In the genomic region with DNA sequence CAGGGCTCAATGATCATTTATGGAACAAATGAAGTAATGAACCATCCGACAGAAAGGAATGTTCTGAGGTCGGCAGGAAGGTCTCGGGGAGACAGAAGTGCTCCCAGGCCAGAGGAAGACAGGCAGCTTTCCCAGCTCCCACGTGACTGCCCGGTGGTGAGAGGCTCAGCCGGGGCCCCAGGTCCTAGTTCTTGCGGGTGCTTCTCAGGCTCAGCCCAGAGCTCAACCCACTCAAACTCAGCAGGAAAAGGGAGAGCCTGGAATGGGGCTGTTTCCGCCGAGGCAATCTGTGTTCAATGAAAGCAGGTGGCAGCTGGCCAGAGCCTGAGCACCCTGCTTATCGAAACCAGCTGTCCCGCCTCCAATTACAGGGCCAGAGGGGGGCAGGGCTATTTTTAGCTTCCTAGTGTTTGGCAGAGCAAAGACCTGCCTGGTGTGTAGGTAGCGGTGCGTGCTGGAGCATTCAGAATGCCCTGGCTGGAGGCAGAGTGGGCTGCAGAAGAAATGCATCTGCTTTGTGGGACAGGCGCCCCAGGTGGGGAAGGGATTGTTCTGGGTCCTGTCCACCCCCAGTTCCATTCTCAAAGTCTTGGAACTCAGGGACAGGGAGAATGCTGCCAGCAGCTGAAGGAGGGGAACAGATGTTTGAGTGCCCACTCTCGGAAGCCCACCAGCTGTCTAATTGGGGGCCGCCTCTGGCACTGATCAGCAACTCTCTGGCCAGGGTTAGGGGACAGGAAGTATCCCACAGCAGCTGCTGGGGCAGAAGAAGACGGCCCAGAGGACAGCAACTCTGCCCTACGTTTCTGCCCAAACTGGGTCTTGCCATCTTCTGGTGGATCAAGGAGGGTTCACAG, we compare ENCODE assay signal across 1 cellular context.
TF ChIP-seq lines count a peak whose summit lies in the region.

No MANE protein-coding gene starts in this region.

TF ChIP-seq in K562, 482 proteins besides CTCF, POLR2A, EP300 and RAD21 (continued from another document and continues in another):
- TF ChIP-seq TOE1 (IDR thresholded peaks at IDR 0.05; ENCODE audit: borderline replicate concordance) (no peak), TOE1 (CRISPR knock-in tag; IDR thresholded peaks at IDR 0.05; ENCODE audit: borderline replicate concordance, low read depth) (no peak), NCOA2 (IDR thresholded peaks at IDR 0.05; ENCODE audit: partially characterized antibody in 2 of 2) (no peak), SUPT5H (IDR thresholded peaks at IDR 0.05) (no peak), RBBP5 (IDR thresholded peaks at IDR 0.05; ENCODE audit: borderline replicate concordance, insufficient read depth, low read length, poor library complexity, severe bottlenecking) (no peak), RBM15 (IDR thresholded peaks at IDR 0.05; ENCODE audit: insufficient read depth, low read length) (no peak), SMARCE1 (IDR thresholded peaks at IDR 0.05) (no peak), RAD51 (IDR thresholded peaks at IDR 0.05; ENCODE audit: borderline replicate concordance, low read depth) (peak; percentile 54), KLF1 (tag; IDR thresholded peaks at IDR 0.05) (no peak), ZNF347 (CRISPR knock-in tag; IDR thresholded peaks at IDR 0.05; ENCODE audit: low read depth) (no peak), SMARCB1 (IDR thresholded peaks at IDR 0.05; ENCODE audit: insufficient read length, low read depth) (no peak), NFIC (IDR thresholded peaks at IDR 0.05) (peak; percentile 86), SMC3 (conservative IDR thresholded peaks at IDR 0.05; ENCODE audit: insufficient read depth, low read depth, low read length) (no peak), KDM1A (IDR thresholded peaks at IDR 0.05) (peak; percentile 67 to 71), ZNF699 (CRISPR knock-in tag; IDR thresholded peaks at IDR 0.05; ENCODE audit: insufficient replicate concordance) (no peak), BRF1 (IDR thresholded peaks at IDR 0.05; ENCODE audit: borderline replicate concordance, extremely low read depth, insufficient read length) (no peak), FOXJ3 (CRISPR knock-in tag; IDR thresholded peaks at IDR 0.05) (no peak), HDAC8 (tag; IDR thresholded peaks at IDR 0.05) (no peak), ZKSCAN8 (CRISPR knock-in tag; IDR thresholded peaks at IDR 0.05) (no peak), CREBBP (IDR thresholded peaks at IDR 0.05; ENCODE audit: low read depth, low read length) (no peak), CBX1 (IDR thresholded peaks at IDR 0.05; ENCODE audit: low read depth) (no peak), GABPB1 (CRISPR knock-in tag; IDR thresholded peaks at IDR 0.05) (no peak), SMARCA4 (IDR thresholded peaks at IDR 0.05) (no peak), IFI16 (CRISPR knock-in tag; IDR thresholded peaks at IDR 0.05) (no peak), ZNF780A (CRISPR knock-in tag; IDR thresholded peaks at IDR 0.05) (no peak), ZC3H8 (IDR thresholded peaks at IDR 0.05) (no peak), POLR2AphosphoS5 (IDR thresholded peaks at IDR 0.05; ENCODE audit: control insufficient read depth, insufficient read depth, low read depth, low read length) (peak; percentile 58; the same call in 1 of the 2 replicates), ELF1 (tag; IDR thresholded peaks at IDR 0.05) (no peak), SIN3A (IDR thresholded peaks at IDR 0.05; ENCODE audit: borderline replicate concordance in 2 of 2, control insufficient read depth in 1 of 2, low read depth in 2 of 2, low read length in 2 of 2) (no peak), KDM5B (IDR thresholded peaks at IDR 0.05; ENCODE audit: insufficient replicate concordance, low read depth, low read length) (no peak), U2AF1 (optimal IDR thresholded peaks at IDR 0.05; ENCODE audit: low read depth, low read length) (no peak), BRD9 (IDR thresholded peaks at IDR 0.05; ENCODE audit: low read depth, partially characterized antibody) (no peak), POLR2H (tag; IDR thresholded peaks at IDR 0.05; ENCODE audit: low read depth) (no peak), MEF2A (IDR thresholded peaks at IDR 0.05; ENCODE audit: control insufficient read depth, low read depth, low read length) (peak; percentile 95), KLF16 (IDR thresholded peaks at IDR 0.05) (peak; percentile 86), GABPB2 (CRISPR knock-in tag; conservative IDR thresholded peaks at IDR 0.05) (no peak), ZNF584 (CRISPR knock-in tag; IDR thresholded peaks at IDR 0.05; ENCODE audit: low read depth) (no peak), HDAC2 (IDR thresholded peaks at IDR 0.05) (peak; percentile 23; the same call in 1 of the 2 replicates), MYC (IDR thresholded peaks at IDR 0.05; ENCODE audit: low read depth, low read length) (no peak), MYC (CRISPR knock-in tag; IDR thresholded peaks at IDR 0.05; ENCODE audit: borderline replicate concordance, low read depth) (no peak), FOSL1 (tag; conservative IDR thresholded peaks at IDR 0.05) (no peak), PRMT5 (CRISPR knock-in tag; IDR thresholded peaks at IDR 0.05) (no peak), CHD4 (IDR thresholded peaks at IDR 0.05; ENCODE audit: insufficient read depth, insufficient replicate concordance, low read depth, low read length, poor library complexity, severe bottlenecking) (no peak), MEIS2 (IDR thresholded peaks at IDR 0.05; ENCODE audit: partially characterized antibody) (no peak), ELF4 (CRISPR knock-in tag; IDR thresholded peaks at IDR 0.05) (no peak), PRPF4 (IDR thresholded peaks at IDR 0.05; ENCODE audit: insufficient read depth, low read depth, low read length, poor library complexity, severe bottlenecking) (no peak), PHF21A (IDR thresholded peaks at IDR 0.05; ENCODE audit: borderline replicate concordance, low read depth) (no peak), PHF20 (IDR thresholded peaks at IDR 0.05; ENCODE audit: partially characterized antibody) (no peak), GATA2 (CRISPR knock-in tag; IDR thresholded peaks at IDR 0.05) (0 out of 2 replicates have a peak, but pooled peaks have one; percentile 21), MTF1 (CRISPR knock-in tag; IDR thresholded peaks at IDR 0.05; ENCODE audit: borderline replicate concordance) (no peak), MEF2D (tag; conservative IDR thresholded peaks at IDR 0.05; ENCODE audit: low read depth) (peak; percentile 93), ILF3 (IDR thresholded peaks at IDR 0.05; ENCODE audit: borderline replicate concordance) (no peak), NCOR1 (IDR thresholded peaks at IDR 0.05) (peak; percentile 69), MYBL2 (IDR thresholded peaks at IDR 0.05; ENCODE audit: low read depth) (no peak), MYBL2 (CRISPR knock-in tag; IDR thresholded peaks at IDR 0.05; ENCODE audit: borderline replicate concordance) (no peak)
- TF ChIP-seq, protein P1, sequence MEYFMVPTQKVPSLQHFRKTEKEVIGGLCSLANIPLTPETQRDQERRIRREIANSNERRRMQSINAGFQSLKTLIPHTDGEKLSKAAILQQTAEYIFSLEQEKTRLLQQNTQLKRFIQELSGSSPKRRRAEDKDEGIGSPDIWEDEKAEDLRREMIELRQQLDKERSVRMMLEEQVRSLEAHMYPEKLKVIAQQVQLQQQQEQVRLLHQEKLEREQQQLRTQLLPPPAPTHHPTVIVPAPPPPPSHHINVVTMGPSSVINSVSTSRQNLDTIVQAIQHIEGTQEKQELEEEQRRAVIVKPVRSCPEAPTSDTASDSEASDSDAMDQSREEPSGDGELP (CRISPR knock-in tag; IDR thresholded peaks at IDR 0.05; ENCODE audit: borderline replicate concordance), result peak; percentile 93
- TF ChIP-seq, protein P2, sequence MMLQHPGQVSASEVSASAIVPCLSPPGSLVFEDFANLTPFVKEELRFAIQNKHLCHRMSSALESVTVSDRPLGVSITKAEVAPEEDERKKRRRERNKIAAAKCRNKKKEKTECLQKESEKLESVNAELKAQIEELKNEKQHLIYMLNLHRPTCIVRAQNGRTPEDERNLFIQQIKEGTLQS (IDR thresholded peaks at IDR 0.05), result no peak
- TF ChIP-seq, protein P2 (CRISPR knock-in tag; conservative IDR thresholded peaks at IDR 0.05), result no peak
- TF ChIP-seq, protein P3, sequence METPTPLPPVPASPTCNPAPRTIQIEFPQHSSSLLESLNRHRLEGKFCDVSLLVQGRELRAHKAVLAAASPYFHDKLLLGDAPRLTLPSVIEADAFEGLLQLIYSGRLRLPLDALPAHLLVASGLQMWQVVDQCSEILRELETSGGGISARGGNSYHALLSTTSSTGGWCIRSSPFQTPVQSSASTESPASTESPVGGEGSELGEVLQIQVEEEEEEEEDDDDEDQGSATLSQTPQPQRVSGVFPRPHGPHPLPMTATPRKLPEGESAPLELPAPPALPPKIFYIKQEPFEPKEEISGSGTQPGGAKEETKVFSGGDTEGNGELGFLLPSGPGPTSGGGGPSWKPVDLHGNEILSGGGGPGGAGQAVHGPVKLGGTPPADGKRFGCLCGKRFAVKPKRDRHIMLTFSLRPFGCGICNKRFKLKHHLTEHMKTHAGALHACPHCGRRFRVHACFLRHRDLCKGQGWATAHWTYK (CRISPR knock-in tag; IDR thresholded peaks at IDR 0.05), result no peak
- TF ChIP-seq, protein P4, sequence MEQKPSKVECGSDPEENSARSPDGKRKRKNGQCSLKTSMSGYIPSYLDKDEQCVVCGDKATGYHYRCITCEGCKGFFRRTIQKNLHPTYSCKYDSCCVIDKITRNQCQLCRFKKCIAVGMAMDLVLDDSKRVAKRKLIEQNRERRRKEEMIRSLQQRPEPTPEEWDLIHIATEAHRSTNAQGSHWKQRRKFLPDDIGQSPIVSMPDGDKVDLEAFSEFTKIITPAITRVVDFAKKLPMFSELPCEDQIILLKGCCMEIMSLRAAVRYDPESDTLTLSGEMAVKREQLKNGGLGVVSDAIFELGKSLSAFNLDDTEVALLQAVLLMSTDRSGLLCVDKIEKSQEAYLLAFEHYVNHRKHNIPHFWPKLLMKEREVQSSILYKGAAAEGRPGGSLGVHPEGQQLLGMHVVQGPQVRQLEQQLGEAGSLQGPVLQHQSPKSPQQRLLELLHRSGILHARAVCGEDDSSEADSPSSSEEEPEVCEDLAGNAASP (IDR thresholded peaks at IDR 0.05), result no peak
- TF ChIP-seq, protein P5, sequence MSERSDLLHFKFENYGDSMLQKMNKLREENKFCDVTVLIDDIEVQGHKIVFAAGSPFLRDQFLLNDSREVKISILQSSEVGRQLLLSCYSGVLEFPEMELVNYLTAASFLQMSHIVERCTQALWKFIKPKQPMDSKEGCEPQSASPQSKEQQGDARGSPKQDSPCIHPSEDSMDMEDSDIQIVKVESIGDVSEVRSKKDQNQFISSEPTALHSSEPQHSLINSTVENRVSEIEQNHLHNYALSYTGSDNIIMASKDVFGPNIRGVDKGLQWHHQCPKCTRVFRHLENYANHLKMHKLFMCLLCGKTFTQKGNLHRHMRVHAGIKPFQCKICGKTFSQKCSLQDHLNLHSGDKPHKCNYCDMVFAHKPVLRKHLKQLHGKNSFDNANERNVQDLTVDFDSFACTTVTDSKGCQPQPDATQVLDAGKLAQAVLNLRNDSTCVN (CRISPR knock-in tag; IDR thresholded peaks at IDR 0.05), result no peak
- TF ChIP-seq, protein P6, sequence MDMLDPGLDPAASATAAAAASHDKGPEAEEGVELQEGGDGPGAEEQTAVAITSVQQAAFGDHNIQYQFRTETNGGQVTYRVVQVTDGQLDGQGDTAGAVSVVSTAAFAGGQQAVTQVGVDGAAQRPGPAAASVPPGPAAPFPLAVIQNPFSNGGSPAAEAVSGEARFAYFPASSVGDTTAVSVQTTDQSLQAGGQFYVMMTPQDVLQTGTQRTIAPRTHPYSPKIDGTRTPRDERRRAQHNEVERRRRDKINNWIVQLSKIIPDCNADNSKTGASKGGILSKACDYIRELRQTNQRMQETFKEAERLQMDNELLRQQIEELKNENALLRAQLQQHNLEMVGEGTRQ (CRISPR knock-in tag; IDR thresholded peaks at IDR 0.05), result peak; percentile 66
- TF ChIP-seq, protein P7, sequence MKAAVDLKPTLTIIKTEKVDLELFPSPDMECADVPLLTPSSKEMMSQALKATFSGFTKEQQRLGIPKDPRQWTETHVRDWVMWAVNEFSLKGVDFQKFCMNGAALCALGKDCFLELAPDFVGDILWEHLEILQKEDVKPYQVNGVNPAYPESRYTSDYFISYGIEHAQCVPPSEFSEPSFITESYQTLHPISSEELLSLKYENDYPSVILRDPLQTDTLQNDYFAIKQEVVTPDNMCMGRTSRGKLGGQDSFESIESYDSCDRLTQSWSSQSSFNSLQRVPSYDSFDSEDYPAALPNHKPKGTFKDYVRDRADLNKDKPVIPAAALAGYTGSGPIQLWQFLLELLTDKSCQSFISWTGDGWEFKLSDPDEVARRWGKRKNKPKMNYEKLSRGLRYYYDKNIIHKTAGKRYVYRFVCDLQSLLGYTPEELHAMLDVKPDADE (conservative IDR thresholded peaks at IDR 0.05; ENCODE audit: control insufficient read depth, low read depth, low read length), result 0 out of 2 replicates have a peak, but pooled peaks have one; percentile 30
- TF ChIP-seq, protein P8, sequence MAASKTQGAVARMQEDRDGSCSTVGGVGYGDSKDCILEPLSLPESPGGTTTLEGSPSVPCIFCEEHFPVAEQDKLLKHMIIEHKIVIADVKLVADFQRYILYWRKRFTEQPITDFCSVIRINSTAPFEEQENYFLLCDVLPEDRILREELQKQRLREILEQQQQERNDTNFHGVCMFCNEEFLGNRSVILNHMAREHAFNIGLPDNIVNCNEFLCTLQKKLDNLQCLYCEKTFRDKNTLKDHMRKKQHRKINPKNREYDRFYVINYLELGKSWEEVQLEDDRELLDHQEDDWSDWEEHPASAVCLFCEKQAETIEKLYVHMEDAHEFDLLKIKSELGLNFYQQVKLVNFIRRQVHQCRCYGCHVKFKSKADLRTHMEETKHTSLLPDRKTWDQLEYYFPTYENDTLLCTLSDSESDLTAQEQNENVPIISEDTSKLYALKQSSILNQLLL (CRISPR knock-in tag; IDR thresholded peaks at IDR 0.05; ENCODE audit: borderline replicate concordance), result no peak
- TF ChIP-seq, protein P9, sequence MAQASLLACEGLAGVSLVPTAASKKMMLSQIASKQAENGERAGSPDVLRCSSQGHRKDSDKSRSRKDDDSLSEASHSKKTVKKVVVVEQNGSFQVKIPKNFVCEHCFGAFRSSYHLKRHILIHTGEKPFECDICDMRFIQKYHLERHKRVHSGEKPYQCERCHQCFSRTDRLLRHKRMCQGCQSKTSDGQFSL (CRISPR knock-in tag; IDR thresholded peaks at IDR 0.05), result no peak
- TF ChIP-seq, protein P9 (tag; IDR thresholded peaks at IDR 0.05), result no peak
- TF ChIP-seq, protein P10, sequence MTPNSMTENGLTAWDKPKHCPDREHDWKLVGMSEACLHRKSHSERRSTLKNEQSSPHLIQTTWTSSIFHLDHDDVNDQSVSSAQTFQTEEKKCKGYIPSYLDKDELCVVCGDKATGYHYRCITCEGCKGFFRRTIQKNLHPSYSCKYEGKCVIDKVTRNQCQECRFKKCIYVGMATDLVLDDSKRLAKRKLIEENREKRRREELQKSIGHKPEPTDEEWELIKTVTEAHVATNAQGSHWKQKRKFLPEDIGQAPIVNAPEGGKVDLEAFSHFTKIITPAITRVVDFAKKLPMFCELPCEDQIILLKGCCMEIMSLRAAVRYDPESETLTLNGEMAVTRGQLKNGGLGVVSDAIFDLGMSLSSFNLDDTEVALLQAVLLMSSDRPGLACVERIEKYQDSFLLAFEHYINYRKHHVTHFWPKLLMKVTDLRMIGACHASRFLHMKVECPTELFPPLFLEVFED (CRISPR knock-in tag; conservative IDR thresholded peaks at IDR 0.05), result no peak
